In the genomic region with DNA sequence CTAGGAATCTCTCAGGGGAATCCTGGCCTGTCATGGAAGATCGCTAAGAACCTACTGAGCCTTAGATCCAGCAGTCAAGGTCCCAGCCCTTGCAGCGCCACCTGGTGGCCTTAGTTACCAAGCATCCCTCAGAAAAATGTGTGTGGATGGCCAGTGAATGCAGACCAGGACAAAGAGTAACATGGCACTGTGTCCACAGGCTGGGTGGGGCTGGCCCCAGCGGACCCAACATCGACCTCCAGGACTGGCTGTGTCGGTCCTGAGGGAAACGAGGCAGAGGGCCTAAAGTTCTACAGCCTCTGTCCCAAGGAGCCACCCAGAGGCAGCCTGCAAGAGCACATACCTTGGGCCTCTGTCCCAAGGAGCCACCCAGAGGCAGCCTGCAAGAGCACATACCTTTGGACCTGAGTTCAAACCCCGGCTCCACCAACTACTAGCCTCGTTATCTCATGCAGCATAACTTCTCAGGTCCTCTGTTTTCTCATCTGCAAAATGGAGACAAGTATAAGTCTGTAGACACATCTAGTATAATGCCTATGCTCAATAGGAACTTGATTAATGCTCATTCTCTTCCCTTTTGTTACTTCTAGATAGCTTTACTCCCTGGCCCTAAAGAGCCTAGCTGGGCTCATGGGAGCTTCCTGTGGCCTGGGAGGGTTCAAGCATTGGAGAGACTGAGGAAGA, we compare ENCODE assay signal across 8 cellular contexts. TPM values are rescaled to one million over a fixed set of nuclear protein-coding genes. Genes with fewer than 3 reads are reported as not detected.
DNase-seq lines count a peak whose midpoint lies in the region; ATAC-seq and TF ChIP-seq lines count a peak whose summit lies in the region.

No MANE protein-coding gene starts in this region.

- no peak overlapping the region for H3K4me2 ChIP-seq in DOHH2 (ENCODE audit: low read length)

- TF ChIP-seq CTCF in DOHH2 (IDR thresholded peaks at IDR 0.05; ENCODE audit: low read depth, low read length, poor library complexity, severe bottlenecking) (peak; percentile 99), RWPE1 (conservative IDR thresholded peaks at IDR 0.05; ENCODE audit: low read depth) (peak; percentile 87), foreskin keratinocyte (conservative IDR thresholded peaks at IDR 0.05) (peak; percentile 89), thoracic aorta (IDR thresholded peaks at IDR 0.05) (peak; percentile 70)

- H3K27ac ChIP-seq in DOHH2 (ENCODE audit: low read depth, low read length) (no peak overlapping the region), RWPE1 (no peak overlapping the region), foreskin keratinocyte (no peak overlapping the region), thoracic aorta (no peak overlapping the region)

- H3K79me2 ChIP-seq in DOHH2 (ENCODE audit: control insufficient read depth, low read length) = no peaks in the 10 kb centered on the region

- H3K9me2 ChIP-seq in DOHH2 (replicated peaks; ENCODE audit: control insufficient read depth, low read length) = no peaks in the 10 kb centered on the region

- POLR2A ChIA-PET in RWPE1 (lab: Yijun Ruan, JAX; ENCODE audit: low non-redundant PET) = no interaction called here

- H3K27me3 ChIP-seq in DOHH2 (ENCODE audit: control insufficient read depth, low read length) = no peaks in the 10 kb centered on the region
- H3K27me3 ChIP-seq in foreskin keratinocyte = no peaks in the 10 kb centered on the region
- no peaks in the 10 kb centered on the region for H3K27me3 ChIP-seq in thoracic aorta (replicated peaks; ENCODE audit: insufficient read depth)

- H3K36me3 ChIP-seq in DOHH2 (ENCODE audit: control insufficient read depth, low read length) (no peaks in the 10 kb centered on the region), thoracic aorta (no peaks in the 10 kb centered on the region)

- DNase-seq in LoVo (ENCODE audit: low spot score) (peak; percentile 78), RWPE1 (ENCODE audit: low spot score) (peak; percentile 68), foreskin keratinocyte (peak in 1 of 2 donors; percentile 56), occipital lobe (lab: John Stamatoyannopoulos, UW) (peak; percentile 68), thoracic aorta (ENCODE audit: low spot score) (peak; percentile 15)
- peak; percentile 50 to 58 for DNase-seq in activated T-helper 1 cell treated with anti-CD3 and anti-CD28 coated beads, Interleukin-2, amount 50 U/mL, for 16 hours (ENCODE audit: low read depth in 1 of 2, low spot score in 1 of 2)

- no peak overlapping the region for H3K4me3 ChIP-seq in DOHH2 (ENCODE audit: low read length)
- no peak overlapping the region for H3K4me3 ChIP-seq in thoracic aorta

- H3F3A ChIP-seq in DOHH2 (ENCODE audit: control insufficient read depth, insufficient read depth) = no peaks in the 10 kb centered on the region

- ATAC-seq in foreskin keratinocyte (peak; percentile 59), thoracic aorta (ENCODE audit: insufficient number of reproducible peaks, low FRiP score, low read depth) (no peak), GM21367 (IDR thresholded peaks at IDR 0.05; ENCODE audit: unreplicated experiment) (no peak)

- CTCF ChIA-PET in RWPE1 (lab: Yijun Ruan, JAX) = interaction anchor here (0.7 to 0.8 kb wide), 3 partner anchors 12 to 1163 kb away, joined by 3 to 8 read pairs (median 4); a partner anchor contains a TSS

- H3K9me3 ChIP-seq in DOHH2 (ENCODE audit: control insufficient read depth, insufficient read depth, low read length) (no peaks in the 10 kb centered on the region), thoracic aorta (no peaks in the 10 kb centered on the region)

- H4K20me1 ChIP-seq in DOHH2 (ENCODE audit: control insufficient read depth, insufficient read depth, low read depth, low read length) = no peaks in the 10 kb centered on the region

- peaks cover 29% of the 10 kb centered on the region for H3K4me1 ChIP-seq in DOHH2 (ENCODE audit: control insufficient read depth, low read length)
- H3K4me1 ChIP-seq in foreskin keratinocyte = no peaks in the 10 kb centered on the region
- peaks cover 1 to 10% of the 10 kb centered on the region in 2 donors for H3K4me1 ChIP-seq in thoracic aorta (ENCODE audit: control insufficient read depth in 1 of 2, low read depth in 2 of 2)

RNA-seq across cellular contexts. Expression of a gene that starts 57.5 kb away (rescaled TPM):
- total RNA-seq in foreskin keratinocyte (30.5 and 34.4 TPM in 2 replicates), occipital lobe (275 TPM), thoracic aorta (100 to 1,000 TPM in 1 of 2 donors, 10 to 100 TPM in 1; 74.5 to 106 TPM)
- polyA plus RNA-seq in foreskin keratinocyte = 5.7 and 6.5 TPM in 2 replicates
